ENCODE assay signal across 8 cellular contexts in genomic region chr2:53787255-53787910, GRCh38. TPM values are rescaled to one million over a fixed set of nuclear protein-coding genes. Genes with fewer than 3 reads are reported as not detected.
DNase-seq lines count a peak whose midpoint lies in the region; ATAC-seq lines count a peak whose summit lies in the region.

No MANE protein-coding gene starts in this region.

- H3K4me1 ChIP-seq in endocrine pancreas (ENCODE audit: control insufficient read depth, insufficient read depth, low read length), result peaks cover 16% of the 10 kb centered on the region
- peaks cover 0 to 6% of the 10 kb centered on the region in 2 donors for H3K4me1 ChIP-seq in aorta (ENCODE audit: control insufficient read depth in 1 of 2, insufficient read depth in 2 of 2, low read length in 2 of 2)

- ATAC-seq in GM19395 (IDR thresholded peaks at IDR 0.05; ENCODE audit: unreplicated experiment) (peak; percentile 55), HG03432 (IDR thresholded peaks at IDR 0.05; ENCODE audit: unreplicated experiment) (peak; percentile 58), aorta (ENCODE audit: low FRiP score) (peak; percentile 88)

- WGBS in aorta, 2 donors, result 0% methylated on average over 28 to 29 of the region's 29 CpGs

- H3K27me3 ChIP-seq in endocrine pancreas (ENCODE audit: control insufficient read depth, insufficient read depth, low read length), result no peaks in the 10 kb centered on the region
- no peaks in the 10 kb centered on the region for H3K27me3 ChIP-seq in aorta (ENCODE audit: control insufficient read depth in 1 of 2, insufficient read depth in 2 of 2, low read length in 1 of 2)

- DNase-seq in DMS114 treated with DMSO at 0.1 percent for 48 hours (lab: John Stamatoyannopoulos, UW; ENCODE audit: unreplicated experiment) (peak; percentile 51), SK-N-MC (ENCODE audit: low read depth, low spot score) (no peak), midbrain (lab: John Stamatoyannopoulos, UW) (peak; percentile 49), aorta (no peak), ureter (ENCODE audit: low spot score) (no peak)

- H3K9me3 ChIP-seq in SK-N-MC (ENCODE audit: low read depth, low read length), result no peaks in the 10 kb centered on the region
- H3K9me3 ChIP-seq in endocrine pancreas (ENCODE audit: control insufficient read depth, low read length), result no peaks in the 10 kb centered on the region
- no peaks in the 10 kb centered on the region for H3K9me3 ChIP-seq in aorta (ENCODE audit: control insufficient read depth, low read length)

- H3K4me3 ChIP-seq in SK-N-MC, result peak overlapping the region; percentile 97
- peak overlapping the region; percentile 99 for H3K4me3 ChIP-seq in endocrine pancreas (ENCODE audit: control insufficient read depth, insufficient read depth, low read length)
- H3K4me3 ChIP-seq in aorta (ENCODE audit: low read length in 2 of 2), result peak overlapping the region; percentile 70 to 83

- no peak overlapping the region for H3K27ac ChIP-seq in SK-N-MC
- peak overlapping the region in 1 of 2 donors; percentile 37 for H3K27ac ChIP-seq in aorta (ENCODE audit: low read depth in 1 of 2, low read length in 2 of 2)

- peak overlapping the region; percentile 95 for H3K9ac ChIP-seq in SK-N-MC (ENCODE audit: insufficient read length)
- peak overlapping the region; percentile 80 for H3K9ac ChIP-seq in endocrine pancreas (ENCODE audit: control insufficient read depth, insufficient read depth, low read length)

- H3K36me3 ChIP-seq in SK-N-MC (ENCODE audit: insufficient read depth, low read length) (no peaks in the 10 kb centered on the region), endocrine pancreas (ENCODE audit: control insufficient read depth, insufficient read depth, low read length) (no peaks in the 10 kb centered on the region), aorta (ENCODE audit: control insufficient read depth in 1 of 2, insufficient read depth in 2 of 2, low read length in 1 of 2) (no peaks in the 10 kb centered on the region)

- intact Hi-C loops in aorta (cut with DNase I), result loop anchor here in 1 of 2 donors (2.0 kb wide), 1 partner anchor 21 kb away; the partner anchor contains the start of gene CHAC2

RNA-seq across cellular contexts. Expression of gene ERLEC1, which starts 0.5 kb away (rescaled TPM):
- total RNA-seq in aorta (10 to 100 TPM; 54.3 to 55.0 TPM), ureter (38.7 TPM)
- 10 to 100 TPM; 58.2 to 66.8 TPM for polyA plus RNA-seq in aorta

RNA-seq across cellular contexts. Expression of gene ASB3, which starts 0.6 kb away (rescaled TPM):
- 10 to 100 TPM; 14.4 to 26.7 TPM for total RNA-seq in aorta
- 10 to 100 TPM in 1 of 2 donors, 1 to 10 TPM in 1; 3.6 to 11.3 TPM for polyA plus RNA-seq in aorta
- 16.1 TPM for total RNA-seq in ureter

RNA-seq across cellular contexts. Expression of gene CHAC2, which starts 19.8 kb away (rescaled TPM):
- total RNA-seq in aorta (1 to 10 TPM in 1 of 2 donors, under 1 TPM in 1; 0.75 to 1.3 TPM), ureter (3.2 TPM)
- polyA plus RNA-seq in aorta, result 1 to 10 TPM in 1 of 2 donors, under 1 TPM in 1; 0.61 to 5.5 TPM

Comparison
In these comparisons a context has a peak if more than half of its experiments do, and no peak if none do; other contexts are left out.
1. DNase-seq: peak in DMS114 treated with DMSO at 0.1 percent for 48 hours (single experiment) and midbrain (single experiment); none in SK-N-MC (single experiment), aorta (0 of 2) and ureter (single experiment).
2. Peak in every context shown above with its lines, with median percentiles within 50 percentile points of each other: ATAC-seq and H3K4me3 ChIP-seq.